In the genomic region with DNA sequence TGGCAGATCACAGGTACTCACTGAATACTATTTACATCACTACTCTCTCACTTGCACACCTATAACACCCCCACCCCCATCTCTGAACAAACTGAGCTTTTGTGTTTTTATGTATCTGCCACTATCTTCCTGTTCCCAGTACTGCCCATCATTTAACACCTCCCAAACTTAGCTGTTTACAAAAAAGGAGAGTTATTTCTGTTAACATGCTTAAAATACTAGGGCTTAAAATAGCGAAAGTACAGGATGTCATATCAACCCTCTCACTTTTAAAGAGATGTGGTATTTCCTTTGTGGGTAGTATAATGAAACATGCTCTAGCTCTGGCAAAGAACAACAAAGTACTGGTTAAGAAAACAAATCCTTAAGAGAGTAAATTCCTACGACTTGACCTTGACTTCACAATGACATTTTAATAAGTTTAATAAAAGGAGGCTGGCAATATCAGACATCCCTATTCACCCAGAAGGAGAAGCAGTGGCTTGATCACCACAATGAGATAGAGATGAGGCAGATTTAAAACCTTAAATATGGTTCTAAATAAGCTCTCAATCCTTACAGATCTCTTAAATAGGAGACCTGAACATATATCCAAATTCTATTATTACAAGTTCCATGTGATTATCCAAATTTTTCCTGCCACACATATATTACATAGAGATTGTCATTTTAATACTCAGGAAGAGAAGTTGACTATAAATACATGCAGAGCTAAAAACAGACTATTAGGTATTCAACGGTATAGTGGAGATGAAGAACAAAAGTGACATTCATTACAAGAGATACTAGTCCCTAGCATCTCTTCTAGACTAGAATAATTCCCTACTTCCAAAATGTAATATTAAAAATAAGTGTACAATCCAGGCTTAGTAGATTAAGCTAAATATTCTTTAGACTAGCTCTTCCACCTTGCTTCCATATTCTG, we compare ENCODE assay signal across 8 cellular contexts.
DNase-seq lines count a peak whose midpoint lies in the region; ATAC-seq and TF ChIP-seq lines count a peak whose summit lies in the region.

No MANE protein-coding gene starts in this region.

- no peak overlapping the region for H3K27ac Mint-ChIP-seq in T-helper 2 cell treated with Interferon-gamma antibody and Interleukin-4, amounts not matched to agents 5 μg/mL and 100 μg/mL, for 36 hours

- H3K4me3 ChIP-seq in astrocyte of the spinal cord (ENCODE audit: low read depth, low read length) (no peak overlapping the region), parathyroid adenoma (ENCODE audit: low read depth, low read length) (no peak overlapping the region)

- no peak overlapping the region for H3K27ac ChIP-seq in parathyroid adenoma

- H3K4me2 ChIP-seq in parathyroid adenoma (ENCODE audit: low read length): peak overlapping the region; percentile 2

- no peaks in the 10 kb centered on the region for H3K79me2 ChIP-seq in parathyroid adenoma

- DNase-seq in astrocyte of the spinal cord (ENCODE audit: low read depth, low spot score) (peak; percentile 64), hepatic stellate cell (ENCODE audit: low spot score) (no peak), C1 segment of cervical spinal cord (lab: John Stamatoyannopoulos, UW) (no peak)
- DNase-seq in T-helper 2 cell treated with Interferon-gamma antibody and Interleukin-4, amounts not matched to agents 5 μg/mL and 100 μg/mL, for 36 hours (ENCODE audit: low spot score): no peak

- ATAC-seq in GM18520 (IDR thresholded peaks at IDR 0.05; ENCODE audit: unreplicated experiment) (peak; percentile 56), HG02870 (IDR thresholded peaks at IDR 0.05; ENCODE audit: unreplicated experiment) (peak; percentile 66), HG03139 (IDR thresholded peaks at IDR 0.05; ENCODE audit: unreplicated experiment) (no peak)

- TF ChIP-seq CTCF in astrocyte of the spinal cord (IDR thresholded peaks at IDR 0.05; ENCODE audit: low read depth, low read length): no peak
- no peak for TF ChIP-seq CTCF in parathyroid adenoma (IDR thresholded peaks at IDR 0.05)

- peaks cover 28% of the 10 kb centered on the region for H3K36me3 Mint-ChIP-seq in T-helper 2 cell treated with Interferon-gamma antibody and Interleukin-4, amounts not matched to agents 5 μg/mL and 100 μg/mL, for 36 hours (ENCODE audit: low read depth)

- no peaks in the 10 kb centered on the region for H3K36me3 ChIP-seq in parathyroid adenoma (ENCODE audit: control insufficient read depth, insufficient read depth, low read length)

- peaks cover 11% of the 10 kb centered on the region for H3K4me1 Mint-ChIP-seq in T-helper 2 cell treated with Interferon-gamma antibody and Interleukin-4, amounts not matched to agents 5 μg/mL and 100 μg/mL, for 36 hours (ENCODE audit: low read depth)

- H2AFZ ChIP-seq in parathyroid adenoma: no peak overlapping the region

- no peaks in the 10 kb centered on the region for H3K27me3 Mint-ChIP-seq in T-helper 2 cell treated with Interferon-gamma antibody and Interleukin-4, amounts not matched to agents 5 μg/mL and 100 μg/mL, for 36 hours (ENCODE audit: low read depth)

- H3K27me3 ChIP-seq in parathyroid adenoma (ENCODE audit: control insufficient read depth, insufficient read depth, low read length): no peaks in the 10 kb centered on the region

- no peaks in the 10 kb centered on the region for H3K9me3 Mint-ChIP-seq in T-helper 2 cell treated with Interferon-gamma antibody and Interleukin-4, amounts not matched to agents 5 μg/mL and 100 μg/mL, for 36 hours

- in situ Hi-C loops in astrocyte of the spinal cord (cut with HindIII; ENCODE audit: low sequenced_read_pairs): no loop called here

- no peak overlapping the region for H3K4me3 Mint-ChIP-seq in T-helper 2 cell treated with Interferon-gamma antibody and Interleukin-4, amounts not matched to agents 5 μg/mL and 100 μg/mL, for 36 hours

- no peaks in the 10 kb centered on the region for H3K9me3 ChIP-seq in parathyroid adenoma (ENCODE audit: control insufficient read depth, low read length)

- H3K9ac ChIP-seq in parathyroid adenoma: no peak overlapping the region

- peaks cover 13% of the 10 kb centered on the region for H3K4me1 ChIP-seq in parathyroid adenoma
